In genomic region chr5:150605546-150605945, GRCh38 we compare ENCODE assay signal across 18 cellular contexts. TPM values are rescaled to one million over a fixed set of nuclear protein-coding genes. Genes with fewer than 3 reads are reported as not detected.
A peak's percentile ranks its signal among the peaks of the same experiment; 100 is the strongest.
DNase-seq lines count a peak whose midpoint lies in the region; ATAC-seq and TF ChIP-seq lines count a peak whose summit lies in the region.
"Had no signal": no experiment of that assay in that cellular context is flagged by ENCODE, and none has a peak within 500 bp of the region (broad histone marks: within the 10 kb centered on the region; RNA-seq: fewer than 3 reads in every experiment).

No MANE protein-coding gene starts in this region.

- TF ChIP-seq CTCF in H9 (conservative IDR thresholded peaks at IDR 0.05) (no peak), glutamatergic neuron (IDR thresholded peaks at IDR 0.05; ENCODE audit: partially characterized antibody, unreplicated experiment) (no peak), osteocyte (IDR thresholded peaks at IDR 0.05) (no peak)

- H3K79me2 ChIP-seq in H9 (ENCODE audit: insufficient read depth, low read length): no peaks in the 10 kb centered on the region

- H4K8ac ChIP-seq in H9 (replicated peaks; ENCODE audit: insufficient read length, low read depth, low read length) (no peak overlapping the region), mesenchymal stem cell (ENCODE audit: low read length) (no peak overlapping the region)

- H4K91ac ChIP-seq in H9 (ENCODE audit: insufficient read length, low read depth, low read length) (no peak overlapping the region), mesenchymal stem cell (ENCODE audit: low read length) (no peak overlapping the region)

- no peak overlapping the region for H2AK5ac ChIP-seq in H9 (ENCODE audit: insufficient read length, low read length)
- H2AK5ac ChIP-seq in mesenchymal stem cell (ENCODE audit: low read length, severe bottlenecking): no peak overlapping the region

- DNase-seq in H9 (no peak), glutamatergic neuron (no peak), osteocyte (ENCODE audit: extremely low spot score, unreplicated experiment) (no peak), mesenchymal stem cell (no peak), T-cell (no peak)
- DNase-seq in activated T-helper 2 cell treated with anti-CD3 and anti-CD28 coated beads, Interferon-gamma antibody, Interleukin-2, Interleukin-4, amounts not matched to agents 10 μg/mL and 5 μg/mL and 100 μg/mL, durations not matched to agents 14 hours and 24 hours and 36 hours (ENCODE audit: low spot score): no peak
- DNase-seq: activated CD4-positive, alpha-beta T cell treated with anti-CD3 and anti-CD28 coated beads for 4 hours; cerebellar nuclear complex; DMS53; effector memory CD8-positive, alpha-beta T cell; KBM-7; mammary epithelial cell; naive B cell; NCI-H524; substantia nigra had no signal

- no peak overlapping the region for H3K4me3 Mint-ChIP-seq in H9
- no peak overlapping the region for H3K4me3 Mint-ChIP-seq in glutamatergic neuron (ENCODE audit: unreplicated experiment)
- no peak overlapping the region for H3K4me3 Mint-ChIP-seq in osteocyte (ENCODE audit: unreplicated experiment)
- no peak overlapping the region for H3K4me3 Mint-ChIP-seq in activated T-helper 2 cell treated with anti-CD3 and anti-CD28 coated beads, Interferon-gamma antibody, Interleukin-2, Interleukin-4, amounts not matched to agents 10 μg/mL and 5 μg/mL and 100 μg/mL, durations not matched to agents 14 hours and 24 hours and 36 hours (ENCODE audit: low read depth)
- no peak overlapping the region for H3K4me3 Mint-ChIP-seq in T-cell
- H3K4me3 Mint-ChIP-seq: effector memory CD8-positive, alpha-beta T cell; naive B cell had no signal

- H3K23ac ChIP-seq in H9 (ENCODE audit: insufficient read length, low read depth, low read length): no peak overlapping the region
- no peak overlapping the region for H3K23ac ChIP-seq in mesenchymal stem cell (ENCODE audit: low read length in 2 of 2)

- no peaks in the 10 kb centered on the region for H3K9me3 ChIP-seq in H9 (ENCODE audit: control insufficient read depth, low read depth, low read length)
- H3K9me3 ChIP-seq in mesenchymal stem cell (ENCODE audit: control insufficient read depth, low read length): no peaks in the 10 kb centered on the region
- H3K9me3 ChIP-seq: prostate gland had no signal

- intact Hi-C loops in activated T-helper 2 cell treated with anti-CD3 and anti-CD28 coated beads, Interferon-gamma antibody, Interleukin-2, Interleukin-4, amounts not matched to agents 10 μg/mL and 5 μg/mL and 100 μg/mL, durations not matched to agents 14 hours and 24 hours and 36 hours (cut with micrococcal nuclease): no loop called here

- no peak overlapping the region for H3K4ac ChIP-seq in H9 (ENCODE audit: low read depth, low read length)
- no peak overlapping the region for H3K4ac ChIP-seq in mesenchymal stem cell (ENCODE audit: low read depth in 1 of 2, low read length in 2 of 2)

- H2BK5ac ChIP-seq in H9 (ENCODE audit: insufficient read length, low read length) (no peak overlapping the region), mesenchymal stem cell (ENCODE audit: low read depth, low read length, poor library complexity, severe bottlenecking) (no peak overlapping the region)

- H2BK20ac ChIP-seq in H9 (ENCODE audit: low read depth, low read length, poor library complexity, severe bottlenecking): no peak overlapping the region

- no peaks in the 10 kb centered on the region for H3K4me1 ChIP-seq in H9 (ENCODE audit: insufficient read depth, low read length)
- peaks cover 11% of the 10 kb centered on the region for H3K4me1 ChIP-seq in mesenchymal stem cell (ENCODE audit: control insufficient read depth, insufficient read depth, low read depth, low read length)
- H3K4me1 ChIP-seq: prostate gland had no signal

- H2BK120ac ChIP-seq in H9 (ENCODE audit: low read depth, low read length, poor library complexity, severe bottlenecking) (no peak overlapping the region), mesenchymal stem cell (ENCODE audit: low read depth, low read length) (no peak overlapping the region)

- no peak overlapping the region for H3K56ac ChIP-seq in H9 (ENCODE audit: insufficient read length, low read depth, low read length)

- no peaks in the 10 kb centered on the region for H3K36me3 ChIP-seq in mesenchymal stem cell (ENCODE audit: control insufficient read depth in 1 of 2, insufficient read depth in 2 of 2, low read depth in 1 of 2, low read length in 2 of 2)
- H3K36me3 ChIP-seq: prostate gland had no signal

- H3K79me1 ChIP-seq in H9 (ENCODE audit: insufficient read depth, low read depth, low read length, poor library complexity, severe bottlenecking) (no peaks in the 10 kb centered on the region), mesenchymal stem cell (replicated peaks; ENCODE audit: low read length, poor library complexity, severe bottlenecking) (no peaks in the 10 kb centered on the region)

- no peaks in the 10 kb centered on the region for H3K23me2 ChIP-seq in H9 (ENCODE audit: insufficient read length, low read depth, low read length, poor library complexity, severe bottlenecking)

- H3K4me3 ChIP-seq in mesenchymal stem cell (ENCODE audit: insufficient read depth in 1 of 2, low read depth in 1 of 2, low read length in 2 of 2): no peak overlapping the region
- H3K4me3 ChIP-seq: prostate gland had no signal

- no peaks in the 10 kb centered on the region; the same call in 1 of the 2 replicates for H3K27me3 Mint-ChIP-seq in H9 (ENCODE audit: low read depth)
- peaks cover 2% of the 10 kb centered on the region for H3K27me3 Mint-ChIP-seq in glutamatergic neuron (ENCODE audit: unreplicated experiment)
- H3K27me3 Mint-ChIP-seq in osteocyte (ENCODE audit: unreplicated experiment): no peaks in the 10 kb centered on the region
- no peaks in the 10 kb centered on the region for H3K27me3 Mint-ChIP-seq in activated T-helper 2 cell treated with anti-CD3 and anti-CD28 coated beads, Interferon-gamma antibody, Interleukin-2, Interleukin-4, amounts not matched to agents 10 μg/mL and 5 μg/mL and 100 μg/mL, durations not matched to agents 14 hours and 24 hours and 36 hours (ENCODE audit: low read depth)
- H3K27me3 Mint-ChIP-seq in T-cell: no peaks in the 10 kb centered on the region
- H3K27me3 Mint-ChIP-seq: naive B cell had no signal

- no peak overlapping the region for H2BK12ac ChIP-seq in H9 (ENCODE audit: insufficient read length, low read depth, low read length)
- H2BK12ac ChIP-seq in mesenchymal stem cell (ENCODE audit: low read length in 2 of 2): no peak overlapping the region

- H2BK15ac ChIP-seq in H9 (ENCODE audit: low read depth, low read length) (no peak overlapping the region), mesenchymal stem cell (ENCODE audit: low read depth, poor library complexity, severe bottlenecking) (no peak overlapping the region)

- H3K27me3 ChIP-seq in H9 (ENCODE audit: insufficient read depth, low read length) (no peaks in the 10 kb centered on the region), mesenchymal stem cell (ENCODE audit: control insufficient read depth in 1 of 2, insufficient read depth in 1 of 2, low read length in 2 of 2) (peaks cover 3 to 21% of the 10 kb centered on the region in 2 experiments)

- H2AFZ ChIP-seq in H9 (ENCODE audit: low read length): no peak overlapping the region
- H2AFZ ChIP-seq in mesenchymal stem cell (ENCODE audit: low read depth, low read length): no peak overlapping the region

- H3K18ac ChIP-seq in H9 (ENCODE audit: insufficient read length, low read depth, low read length) (no peak overlapping the region), mesenchymal stem cell (ENCODE audit: low read depth in 1 of 2, low read length in 2 of 2) (peak overlapping the region in 1 of 2 experiments; percentile 13)

- no CpG with 5 or more reads among the region's 6 CpGs for WGBS in H9 (ENCODE audit: extremely low coverage, insufficient read length, low lambda C conversion rate)
- WGBS in mesenchymal stem cell: 62% methylated on average over 4 of the region's 6 CpGs

- H3K27ac Mint-ChIP-seq in H9 (peak overlapping the region in 2 of 3 experiments; percentile 4 to 70; a peak in 2 of 7 replicates), glutamatergic neuron (ENCODE audit: unreplicated experiment) (peak overlapping the region; percentile 9), osteocyte (ENCODE audit: unreplicated experiment) (peak overlapping the region; percentile 72), T-cell (no peak overlapping the region)
- no peak overlapping the region for H3K27ac Mint-ChIP-seq in activated T-helper 2 cell treated with anti-CD3 and anti-CD28 coated beads, Interferon-gamma antibody, Interleukin-2, Interleukin-4, amounts not matched to agents 10 μg/mL and 5 μg/mL and 100 μg/mL, durations not matched to agents 14 hours and 24 hours and 36 hours
- H3K27ac Mint-ChIP-seq: effector memory CD8-positive, alpha-beta T cell had no signal

- no peaks in the 10 kb centered on the region for H3K36me3 Mint-ChIP-seq in H9 (ENCODE audit: insufficient read depth in 1 of 3, low read depth in 3 of 3)
- no peaks in the 10 kb centered on the region for H3K36me3 Mint-ChIP-seq in glutamatergic neuron (ENCODE audit: unreplicated experiment)
- H3K36me3 Mint-ChIP-seq in osteocyte (ENCODE audit: unreplicated experiment): no peaks in the 10 kb centered on the region
- H3K36me3 Mint-ChIP-seq in activated T-helper 2 cell treated with anti-CD3 and anti-CD28 coated beads, Interferon-gamma antibody, Interleukin-2, Interleukin-4, amounts not matched to agents 10 μg/mL and 5 μg/mL and 100 μg/mL, durations not matched to agents 14 hours and 24 hours and 36 hours (ENCODE audit: low read depth): no peaks in the 10 kb centered on the region
- no peaks in the 10 kb centered on the region for H3K36me3 Mint-ChIP-seq in T-cell
- H3K36me3 Mint-ChIP-seq: naive B cell had no signal

- ATAC-seq in GM19452 (IDR thresholded peaks at IDR 0.05; ENCODE audit: unreplicated experiment) (no peak), T-cell (replicated peaks in 1 of 4) (no peak)
- ATAC-seq: effector memory CD8-positive, alpha-beta T cell had no signal

- H3K4me2 ChIP-seq in H9 (ENCODE audit: insufficient read depth, insufficient read length, low read length) (no peak overlapping the region), mesenchymal stem cell (ENCODE audit: low read length, poor library complexity, severe bottlenecking) (no peak overlapping the region)

- H3T11ph ChIP-seq in H9 (ENCODE audit: low read length): no peak overlapping the region

- CTCF ChIA-PET in T-cell (lab: Charles Lee): no interaction called here

- POLR2A ChIA-PET in T-cell (lab: Charles Lee): interaction anchor here in 1 of 2 donors (0.7 kb wide), 1 partner anchor 100 kb away, joined by 3 read pairs; no protein-coding TSS in a partner anchor

- H4K20me1 ChIP-seq in H9 (ENCODE audit: control insufficient read depth, insufficient read depth, insufficient read length): no peaks in the 10 kb centered on the region

- H3K14ac ChIP-seq in H9 (ENCODE audit: insufficient read depth, low read length) (no peak overlapping the region), mesenchymal stem cell (ENCODE audit: low read length in 2 of 2) (peak overlapping the region in 1 of 2 experiments; percentile 1)

- H3K27ac ChIP-seq in H9 (ENCODE audit: insufficient read length, low read depth, low read length) (no peak overlapping the region), mesenchymal stem cell (ENCODE audit: low read length, poor library complexity, severe bottlenecking) (no peak overlapping the region)
- H3K27ac ChIP-seq: prostate gland had no signal

- H3K4me1 Mint-ChIP-seq in H9: peaks cover 4 to 17% of the 10 kb centered on the region in 2 experiments; a peak in 2 of 4 replicates
- peaks cover 8% of the 10 kb centered on the region for H3K4me1 Mint-ChIP-seq in glutamatergic neuron (ENCODE audit: low read depth, unreplicated experiment)
- peaks cover 61% of the 10 kb centered on the region for H3K4me1 Mint-ChIP-seq in osteocyte (ENCODE audit: unreplicated experiment)
- H3K4me1 Mint-ChIP-seq in activated T-helper 2 cell treated with anti-CD3 and anti-CD28 coated beads, Interferon-gamma antibody, Interleukin-2, Interleukin-4, amounts not matched to agents 10 μg/mL and 5 μg/mL and 100 μg/mL, durations not matched to agents 14 hours and 24 hours and 36 hours (ENCODE audit: low read depth): no peaks in the 10 kb centered on the region
- H3K4me1 Mint-ChIP-seq in T-cell: no peaks in the 10 kb centered on the region
- H3K4me1 Mint-ChIP-seq: naive B cell had no signal

- H4K5ac ChIP-seq in H9 (ENCODE audit: insufficient read length, low read depth, low read length): no peak overlapping the region

- no peak overlapping the region for H3K9ac ChIP-seq in H9 (ENCODE audit: extremely low read depth, insufficient read length, low read length)
- no peak overlapping the region for H3K9ac ChIP-seq in mesenchymal stem cell (ENCODE audit: low read length)

- H3K9me3 Mint-ChIP-seq in H9 (no peaks in the 10 kb centered on the region), glutamatergic neuron (ENCODE audit: unreplicated experiment) (no peaks in the 10 kb centered on the region), osteocyte (ENCODE audit: unreplicated experiment) (no peaks in the 10 kb centered on the region), T-cell (no peaks in the 10 kb centered on the region)
- H3K9me3 Mint-ChIP-seq in activated T-helper 2 cell treated with anti-CD3 and anti-CD28 coated beads, Interferon-gamma antibody, Interleukin-2, Interleukin-4, amounts not matched to agents 10 μg/mL and 5 μg/mL and 100 μg/mL, durations not matched to agents 14 hours and 24 hours and 36 hours: no peaks in the 10 kb centered on the region
- H3K9me3 Mint-ChIP-seq: effector memory CD8-positive, alpha-beta T cell; naive B cell had no signal

RNA-seq across cellular contexts. Expression of gene SYNPO, which starts 34.9 kb away (rescaled TPM):
- total RNA-seq in H9 (2021): 1.7 and 1.9 TPM in 2 replicates
- 30.3 TPM for polyA plus RNA-seq in PFSK-1 (2012; ENCODE audit: insufficient read length, low read depth)
- total RNA-seq in glutamatergic neuron (ENCODE audit: unreplicated experiment): 16.1 TPM
- 17.8 and 18.4 TPM in 2 replicates for total RNA-seq in osteocyte
- 37.8 TPM for polyA plus RNA-seq in mesenchymal stem cell (2013, experiment 1 of 2)
- 39.1 TPM for polyA plus RNA-seq in mesenchymal stem cell (2013, experiment 2 of 2)
- 0.11 TPM in 1 of 2 replicates, not detected in the other for total RNA-seq in activated T-helper 2 cell treated with anti-CD3 and anti-CD28 coated beads, Interferon-gamma antibody, Interleukin-2, Interleukin-4, amounts not matched to agents 10 μg/mL and 5 μg/mL and 100 μg/mL, durations not matched to agents 14 hours and 24 hours and 36 hours
- total RNA-seq in T-cell: 1 to 10 TPM in 3 of 5 donors, under 1 TPM in 2; 0.09 to 1.9 (median 1.0) TPM

RNA-seq across cellular contexts. Expression of gene MYOZ3, which starts 55.5 kb away (rescaled TPM):
- total RNA-seq in H9 (2021): 15.8 and 18.1 TPM in 2 replicates
- polyA plus RNA-seq in PFSK-1 (2012; ENCODE audit: insufficient read length, low read depth): 0.16 TPM
- 0.64 TPM for total RNA-seq in glutamatergic neuron (ENCODE audit: unreplicated experiment)
- total RNA-seq in osteocyte: 0.27 and 1.5 TPM in 2 replicates
- polyA plus RNA-seq in mesenchymal stem cell (2013, experiment 1 of 2): 1.6 TPM
- 1.8 TPM for polyA plus RNA-seq in mesenchymal stem cell (2013, experiment 2 of 2)
- 0.09 TPM in 2 replicates for total RNA-seq in activated T-helper 2 cell treated with anti-CD3 and anti-CD28 coated beads, Interferon-gamma antibody, Interleukin-2, Interleukin-4, amounts not matched to agents 10 μg/mL and 5 μg/mL and 100 μg/mL, durations not matched to agents 14 hours and 24 hours and 36 hours
- not detected for total RNA-seq in T-cell
- total RNA-seq: mammary epithelial cell had no signal
- polyA plus RNA-seq: mammary epithelial cell had no signal

Comparison
In these comparisons a context has a peak if more than half of its experiments do, and no peak if none do; other contexts are left out.
1. H3K27ac Mint-ChIP-seq: peak in H9 (2 of 3), glutamatergic neuron (single experiment) and osteocyte (single experiment); none in activated T-helper 2 cell treated with anti-CD3 and anti-CD28 coated beads, Interferon-gamma antibody, Interleukin-2, Interleukin-4, amounts not matched to agents 10 μg/mL and 5 μg/mL and 100 μg/mL, durations not matched to agents 14 hours and 24 hours and 36 hours (single experiment) and T-cell (0 of 2).